ENCODE assay signal across 22 cellular contexts in genomic region chr13:110097013-110097412, GRCh38.
A peak's percentile ranks its signal among the peaks of the same experiment; 100 is the strongest.
DNase-seq lines count a peak whose midpoint lies in the region; ATAC-seq and TF ChIP-seq lines count a peak whose summit lies in the region.
"Had no signal": no experiment of that assay in that cellular context is flagged by ENCODE, and none has a peak within 500 bp of the region (broad histone marks: within the 10 kb centered on the region; RNA-seq: fewer than 3 reads in every experiment).

No MANE protein-coding gene starts in this region.

- intact Hi-C loops in MCF 10A (cut with micrococcal nuclease) (no loop called here), breast epithelium (cut with DNase I; ENCODE audit: low total_unique reads) (no loop called here), left cardiac atrium (cut with DNase I) (no loop called here)

- no TSS peak for BruUV-seq in MCF 10A (replicated peaks; lab: Mats Ljungman, UMichigan)

- POLR2A ChIA-PET in MCF 10A (lab: Yijun Ruan, JAX) = no interaction called here

- H3K36me3 Mint-ChIP-seq in MCF 10A (ENCODE audit: insufficient read depth, unreplicated experiment) = peaks cover 7% of the 10 kb centered on the region
- H3K36me3 Mint-ChIP-seq in T-helper 17 cell (ENCODE audit: low read depth) = no peaks in the 10 kb centered on the region
- H3K36me3 Mint-ChIP-seq: CD4-positive, CD25-positive, alpha-beta regulatory T cell had no signal

- H3K27ac Mint-ChIP-seq in MCF 10A (ENCODE audit: low read depth, unreplicated experiment) (peak overlapping the region; percentile 32), T-helper 17 cell (no peak overlapping the region)

- DNase-seq in MCF 10A (ENCODE audit: unreplicated experiment) = peak; percentile 38
- no peak for DNase-seq in breast epithelium (ENCODE audit: low spot score in 2 of 2)
- peak; percentile 58 for DNase-seq in choroid plexus epithelial cell (ENCODE audit: low read depth)
- peak; percentile 30 for DNase-seq in fibroblast of villous mesenchyme (ENCODE audit: low read depth)
- no peak for DNase-seq in left cardiac atrium
- no peak for DNase-seq in brain microvascular endothelial cell
- no peak for DNase-seq in T-helper 17 cell
- DNase-seq in smooth muscle cell (lab: John Stamatoyannopoulos, UW; ENCODE audit: unreplicated experiment) = no peak
- DNase-seq: BE2C; CD4-positive, CD25-positive, alpha-beta regulatory T cell; COR-L47; DMS 273 treated with DMSO at 0.1 percent for 48 hours; DND-41; GOT3; NCI-H1105 treated with DMSO at 0.1 percent for 48 hours; NCI-H1694 treated with DMSO at 0.1 percent for 48 hours; NCI-H2107; NCI-H226; NCI-H524; NCI-H82; SJCRH30 had no signal

- H3K4me1 ChIP-seq in breast epithelium (peaks cover 8% of the 10 kb centered on the region in 2 donors), smooth muscle cell (ENCODE audit: low read depth) (peaks cover 9% of the 10 kb centered on the region)
- H3K4me1 ChIP-seq: BE2C, SJCRH30 had no signal

- H3K36me3 ChIP-seq in breast epithelium (no peaks in the 10 kb centered on the region), brain microvascular endothelial cell (replicated peaks) (no peaks in the 10 kb centered on the region), smooth muscle cell (ENCODE audit: low read depth) (no peaks in the 10 kb centered on the region)
- H3K36me3 ChIP-seq: BE2C, SJCRH30 had no signal

- WGBS in smooth muscle cell (ENCODE audit: low lambda C conversion rate) = 95% methylated on average over 5 of the region's 5 CpGs

- H3K4me3 Mint-ChIP-seq in MCF 10A (ENCODE audit: unreplicated experiment) (no peak overlapping the region), T-helper 17 cell (no peak overlapping the region)
- H3K4me3 Mint-ChIP-seq: CD4-positive, CD25-positive, alpha-beta regulatory T cell had no signal

- H4K20me1 ChIP-seq in smooth muscle cell (ENCODE audit: low read depth) = no peaks in the 10 kb centered on the region

- no peak overlapping the region for H2AFZ ChIP-seq in smooth muscle cell (ENCODE audit: low read depth)

- H3K27me3 Mint-ChIP-seq in MCF 10A (ENCODE audit: insufficient read depth, unreplicated experiment) = no peaks in the 10 kb centered on the region
- no peaks in the 10 kb centered on the region for H3K27me3 Mint-ChIP-seq in T-helper 17 cell
- H3K27me3 Mint-ChIP-seq: CD4-positive, CD25-positive, alpha-beta regulatory T cell had no signal

- no peak for TF ChIP-seq POLR2A in breast epithelium (IDR thresholded peaks at IDR 0.05)

- H3K27me3 ChIP-seq in breast epithelium (no peaks in the 10 kb centered on the region), brain microvascular endothelial cell (replicated peaks) (no peaks in the 10 kb centered on the region), smooth muscle cell (ENCODE audit: low read depth) (no peaks in the 10 kb centered on the region)
- H3K27me3 ChIP-seq: SJCRH30 had no signal

- H3F3A ChIP-seq in smooth muscle cell (ENCODE audit: low read depth) = peaks cover 17% of the 10 kb centered on the region

- peaks cover 10% of the 10 kb centered on the region for H3K9me3 Mint-ChIP-seq in MCF 10A (ENCODE audit: unreplicated experiment)

- H3K9ac ChIP-seq in smooth muscle cell (ENCODE audit: low read depth) = no peak overlapping the region

- no peak for ATAC-seq in left cardiac atrium
- ATAC-seq in T-helper 17 cell = no peak
- ATAC-seq: K562 had no signal

- no peaks in the 10 kb centered on the region for H3K9me3 ChIP-seq in breast epithelium
- peaks cover 3% of the 10 kb centered on the region for H3K9me3 ChIP-seq in T-helper 17 cell (ENCODE audit: control insufficient read depth, low read length, poor library complexity, severe bottlenecking)
- H3K9me3 ChIP-seq in smooth muscle cell (replicated peaks; ENCODE audit: low read depth) = no peaks in the 10 kb centered on the region
- H3K9me3 ChIP-seq: BE2C had no signal

- peak overlapping the region in 1 of 2 donors; percentile 96 for H3K27ac ChIP-seq in breast epithelium
- no peak overlapping the region for H3K27ac ChIP-seq in brain microvascular endothelial cell
- no peak overlapping the region for H3K27ac ChIP-seq in smooth muscle cell (ENCODE audit: low read depth)
- H3K27ac ChIP-seq: SJCRH30 had no signal

- CTCF ChIA-PET in MCF 10A (lab: Yijun Ruan, JAX) = no interaction called here

- no peak for TF ChIP-seq CTCF in MCF 10A (IDR thresholded peaks at IDR 0.05; ENCODE audit: unreplicated experiment)
- no peak for TF ChIP-seq CTCF in breast epithelium (IDR thresholded peaks at IDR 0.05)
- no peak for TF ChIP-seq CTCF in choroid plexus epithelial cell (conservative IDR thresholded peaks at IDR 0.05; ENCODE audit: low read depth, low read length)
- TF ChIP-seq CTCF in fibroblast of villous mesenchyme (IDR thresholded peaks at IDR 0.05; ENCODE audit: insufficient read depth, low read depth, low read length) = no peak
- no peak for TF ChIP-seq CTCF in brain microvascular endothelial cell (IDR thresholded peaks at IDR 0.05; ENCODE audit: low read depth, low read length, missing control alignments)
- TF ChIP-seq CTCF in smooth muscle cell (IDR thresholded peaks at IDR 0.05; ENCODE audit: borderline replicate concordance, insufficient read depth, poor library complexity, severe bottlenecking) = no peak

- H3K4me3 ChIP-seq in breast epithelium (no peak overlapping the region), choroid plexus epithelial cell (ENCODE audit: low read depth, low read length) (no peak overlapping the region), fibroblast of villous mesenchyme (ENCODE audit: low read depth, low read length) (no peak overlapping the region), brain microvascular endothelial cell (ENCODE audit: low read depth, low read length) (no peak overlapping the region), smooth muscle cell (no peak overlapping the region)
- H3K4me3 ChIP-seq: K562, SJCRH30 had no signal

- no peak overlapping the region for H3K4me2 ChIP-seq in smooth muscle cell

- H3K79me2 ChIP-seq in smooth muscle cell (ENCODE audit: low read depth) = no peaks in the 10 kb centered on the region

- in situ Hi-C loops in brain microvascular endothelial cell (cut with HindIII; ENCODE audit: low pct_ligation_motif_present, low sequenced_read_pairs) = no loop called here

- peaks cover 22% of the 10 kb centered on the region for H3K4me1 Mint-ChIP-seq in MCF 10A (ENCODE audit: insufficient read depth, unreplicated experiment)
- H3K4me1 Mint-ChIP-seq in T-helper 17 cell = no peaks in the 10 kb centered on the region
- H3K4me1 Mint-ChIP-seq: CD4-positive, CD25-positive, alpha-beta regulatory T cell had no signal

Comparison
In these comparisons a context has a peak if more than half of its experiments do, and no peak if none do; other contexts are left out.
1. DNase-seq: peak in MCF 10A (single experiment), choroid plexus epithelial cell (single experiment) and fibroblast of villous mesenchyme (single experiment); none in breast epithelium (0 of 2), left cardiac atrium (single experiment), brain microvascular endothelial cell (single experiment), T-helper 17 cell (0 of 3) and smooth muscle cell (single experiment).